In genomic region chr7:98641646-98642489, GRCh38 we compare ENCODE assay signal across 9 cellular contexts. TPM values are rescaled to one million over a fixed set of nuclear protein-coding genes. Genes with fewer than 3 reads are reported as not detected.
DNase-seq lines count a peak whose midpoint lies in the region; ATAC-seq and TF ChIP-seq lines count a peak whose summit lies in the region.
"Had no signal": no experiment of that assay in that cellular context is flagged by ENCODE, and none has a peak within 500 bp of the region (broad histone marks: within the 10 kb centered on the region; RNA-seq: fewer than 3 reads in every experiment).

No MANE protein-coding gene starts in this region.

- H4K20me1 ChIP-seq in MM.1S (ENCODE audit: insufficient read depth, low read length), result no peaks in the 10 kb centered on the region

- H3K4me3 Mint-ChIP-seq in activated CD4-positive, alpha-beta memory T cell treated with anti-CD3 and anti-CD28 coated beads for 36 hours, result no peak overlapping the region
- no peak overlapping the region for H3K4me3 Mint-ChIP-seq in effector memory CD8-positive, alpha-beta T cell
- no peak overlapping the region for H3K4me3 Mint-ChIP-seq in HFFc6
- H3K4me3 Mint-ChIP-seq: activated naive CD4-positive, alpha-beta T cell treated with anti-CD3 and anti-CD28 coated beads for 36 hours had no signal

- H3K27ac ChIP-seq in MM.1S (ENCODE audit: low read length) (peak overlapping the region; percentile 92), mucosa of rectum (ENCODE audit: low read depth in 2 of 2, low read length in 2 of 2) (peak overlapping the region; percentile 60 to 67), substantia nigra (ENCODE audit: low read depth, low read length, poor library complexity, severe bottlenecking) (no peak overlapping the region)

- TF ChIP-seq CTCF in MM.1S (IDR thresholded peaks at IDR 0.05; ENCODE audit: low read length) (no peak), HFFc6 (IDR thresholded peaks at IDR 0.05) (no peak)

- H3F3A ChIP-seq in MM.1S (ENCODE audit: insufficient read depth, low read length), result no peaks in the 10 kb centered on the region

- no peaks in the 10 kb centered on the region for H3K79me2 ChIP-seq in MM.1S (ENCODE audit: low read length)

- no peaks in the 10 kb centered on the region for H3K9me3 ChIP-seq in MM.1S (replicated peaks; ENCODE audit: insufficient read depth, low read length)
- peaks cover 2 to 3% of the 10 kb centered on the region in 2 donors for H3K9me3 ChIP-seq in mucosa of rectum (ENCODE audit: control insufficient read depth in 2 of 2, low read length in 2 of 2)

- CTCF ChIA-PET in activated CD4-positive, alpha-beta memory T cell treated with anti-CD3 and anti-CD28 coated beads for 36 hours (lab: Charles Lee), result interaction anchor here (0.7 kb wide), 1 partner anchor 104 kb away, joined by 3 read pairs; no protein-coding TSS in a partner anchor

- ATAC-seq in GM18907 (IDR thresholded peaks at IDR 0.05; ENCODE audit: unreplicated experiment) (peak; percentile 79), HG02623 (IDR thresholded peaks at IDR 0.05; ENCODE audit: unreplicated experiment) (peak; percentile 75)
- no peak for ATAC-seq in effector memory CD8-positive, alpha-beta T cell (replicated peaks)

- H3K4me1 Mint-ChIP-seq in activated CD4-positive, alpha-beta memory T cell treated with anti-CD3 and anti-CD28 coated beads for 36 hours (ENCODE audit: low read depth), result no peaks in the 10 kb centered on the region
- no peaks in the 10 kb centered on the region for H3K4me1 Mint-ChIP-seq in effector memory CD8-positive, alpha-beta T cell (ENCODE audit: low read depth in 2 of 2)
- no peaks in the 10 kb centered on the region for H3K4me1 Mint-ChIP-seq in HFFc6 (ENCODE audit: low read depth)

- POLR2A ChIA-PET in activated CD4-positive, alpha-beta memory T cell treated with anti-CD3 and anti-CD28 coated beads for 36 hours (lab: Charles Lee), result no interaction called here

- intact Hi-C loops in activated CD4-positive, alpha-beta memory T cell treated with anti-CD3 and anti-CD28 coated beads for 36 hours (cut with micrococcal nuclease), result no loop called here

- H3K4me3 ChIP-seq in MM.1S (ENCODE audit: low read length), result peak overlapping the region; percentile 5; the same call in 1 of the 2 replicates
- no peak overlapping the region for H3K4me3 ChIP-seq in mucosa of rectum (ENCODE audit: low read length in 2 of 2)

- peaks cover 14% of the 10 kb centered on the region for H3K9me3 Mint-ChIP-seq in activated CD4-positive, alpha-beta memory T cell treated with anti-CD3 and anti-CD28 coated beads for 36 hours
- no peaks in the 10 kb centered on the region for H3K9me3 Mint-ChIP-seq in effector memory CD8-positive, alpha-beta T cell
- peaks cover 17% of the 10 kb centered on the region; the same call in 1 of the 2 replicates for H3K9me3 Mint-ChIP-seq in HFFc6

- H2AFZ ChIP-seq in MM.1S (ENCODE audit: low read length), result no peak overlapping the region

- H3K4me2 ChIP-seq in MM.1S (ENCODE audit: low read depth, low read length), result peak overlapping the region; percentile 33; the same call in 1 of the 2 replicates

- H3K4me1 ChIP-seq in MM.1S (ENCODE audit: low read length) (peaks cover 2% of the 10 kb centered on the region; the same call in 1 of the 2 replicates), mucosa of rectum (ENCODE audit: control insufficient read depth in 2 of 2, insufficient read depth in 2 of 2, low read length in 2 of 2) (no peaks in the 10 kb centered on the region)

- H3K9ac ChIP-seq in MM.1S (ENCODE audit: low read length), result peak overlapping the region; percentile 71
- no peak overlapping the region for H3K9ac ChIP-seq in mucosa of rectum (ENCODE audit: low read depth in 1 of 2, low read length in 2 of 2)

- H3K36me3 Mint-ChIP-seq in activated CD4-positive, alpha-beta memory T cell treated with anti-CD3 and anti-CD28 coated beads for 36 hours, result no peaks in the 10 kb centered on the region
- H3K36me3 Mint-ChIP-seq in effector memory CD8-positive, alpha-beta T cell (ENCODE audit: insufficient read depth), result no peaks in the 10 kb centered on the region
- no peaks in the 10 kb centered on the region for H3K36me3 Mint-ChIP-seq in HFFc6 (ENCODE audit: low read depth)

- no peaks in the 10 kb centered on the region for H3K27me3 ChIP-seq in MM.1S (replicated peaks; ENCODE audit: insufficient read depth, low read length)
- H3K27me3 ChIP-seq in mucosa of rectum (ENCODE audit: control insufficient read depth in 2 of 2, insufficient read depth in 2 of 2, low read length in 2 of 2), result no peaks in the 10 kb centered on the region

- DNase-seq in MM.1S (peak; percentile 81), substantia nigra (lab: John Stamatoyannopoulos, UW) (no peak), HFFc6 (no peak)
- DNase-seq in activated CD4-positive, alpha-beta memory T cell treated with anti-CD3 and anti-CD28 coated beads for 36 hours, result no peak
- DNase-seq in effector memory CD8-positive, alpha-beta T cell, result no peak
- DNase-seq: activated naive CD4-positive, alpha-beta T cell treated with anti-CD3 and anti-CD28 coated beads for 36 hours had no signal

- H3K9me2 ChIP-seq in MM.1S (replicated peaks; ENCODE audit: insufficient read depth, low read length), result no peaks in the 10 kb centered on the region

- peaks cover 2% of the 10 kb centered on the region for H3K27me3 Mint-ChIP-seq in activated CD4-positive, alpha-beta memory T cell treated with anti-CD3 and anti-CD28 coated beads for 36 hours
- H3K27me3 Mint-ChIP-seq in effector memory CD8-positive, alpha-beta T cell, result peaks cover 0 to 8% of the 10 kb centered on the region in 2 donors
- peaks cover 6% of the 10 kb centered on the region for H3K27me3 Mint-ChIP-seq in HFFc6 (ENCODE audit: insufficient read depth)

- no peak overlapping the region for H3K27ac Mint-ChIP-seq in activated CD4-positive, alpha-beta memory T cell treated with anti-CD3 and anti-CD28 coated beads for 36 hours
- no peak overlapping the region for H3K27ac Mint-ChIP-seq in effector memory CD8-positive, alpha-beta T cell
- H3K27ac Mint-ChIP-seq in HFFc6, result no peak overlapping the region
- H3K27ac Mint-ChIP-seq: activated naive CD4-positive, alpha-beta T cell treated with anti-CD3 and anti-CD28 coated beads for 36 hours had no signal

- H3K36me3 ChIP-seq in MM.1S (replicated peaks; ENCODE audit: insufficient read depth, low read length) (no peaks in the 10 kb centered on the region), mucosa of rectum (ENCODE audit: control insufficient read depth in 2 of 2, insufficient read depth in 2 of 2, low read length in 2 of 2) (no peaks in the 10 kb centered on the region)

RNA-seq across cellular contexts. Expression of gene NPTX2, which starts 24.8 kb away (rescaled TPM):
- not detected for total RNA-seq in activated CD4-positive, alpha-beta memory T cell treated with anti-CD3 and anti-CD28 coated beads for 36 hours
- total RNA-seq in HFFc6 (2021; fragmentation: NEBNext Ultra II Directional; extraction: Animal tissue kit (Norgen Biotek cat#: 25700)), result not detected
- total RNA-seq: activated naive CD4-positive, alpha-beta T cell treated with anti-CD3 and anti-CD28 coated beads for 36 hours had no signal
